9 cellular contexts compared by ENCODE assay signal in the genomic region with DNA sequence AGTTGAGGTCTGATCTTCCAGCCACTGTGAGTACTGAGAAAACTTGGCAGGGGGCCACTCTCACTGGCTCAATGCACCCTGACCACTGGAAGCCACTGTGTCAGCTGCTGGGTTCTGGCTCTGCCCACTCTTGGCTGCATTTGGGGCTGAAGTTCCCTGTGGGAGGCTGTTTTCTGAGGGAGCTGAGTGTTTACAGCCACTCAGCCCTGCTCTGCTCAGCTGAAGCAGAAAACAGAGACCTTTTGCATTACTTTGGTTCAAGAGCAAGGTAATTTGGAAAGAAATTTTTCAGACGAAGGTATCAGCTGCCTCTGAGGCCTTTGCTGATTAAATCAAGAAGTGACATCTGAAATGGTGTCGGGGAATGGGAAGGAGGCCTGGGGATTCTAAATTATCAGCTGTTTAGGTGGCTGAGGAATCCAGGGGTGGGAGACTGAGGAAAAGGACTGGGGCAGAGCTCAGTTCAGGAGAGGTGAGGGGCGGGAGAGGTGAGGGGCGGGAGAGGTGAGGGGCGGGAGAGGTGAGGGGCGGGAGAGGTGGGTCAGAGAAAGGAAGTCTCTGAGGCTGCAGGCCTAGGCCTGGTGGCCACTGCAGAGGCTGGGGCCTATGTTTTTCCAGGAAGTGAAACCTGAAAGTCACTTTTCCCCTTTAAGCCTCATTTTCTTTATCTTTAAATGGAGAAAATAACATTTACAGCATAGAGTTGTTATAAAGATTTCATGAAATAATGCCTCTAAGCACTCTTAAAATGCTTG. TPM values are rescaled to one million over a fixed set of nuclear protein-coding genes. Genes with fewer than 3 reads are reported as not detected.
DNase-seq lines count a peak whose midpoint lies in the region; ATAC-seq and TF ChIP-seq lines count a peak whose summit lies in the region.
"Had no signal": no experiment of that assay in that cellular context is flagged by ENCODE, and none has a peak within 500 bp of the region (broad histone marks: within the 10 kb centered on the region; RNA-seq: fewer than 3 reads in every experiment).

A gene with protein sequence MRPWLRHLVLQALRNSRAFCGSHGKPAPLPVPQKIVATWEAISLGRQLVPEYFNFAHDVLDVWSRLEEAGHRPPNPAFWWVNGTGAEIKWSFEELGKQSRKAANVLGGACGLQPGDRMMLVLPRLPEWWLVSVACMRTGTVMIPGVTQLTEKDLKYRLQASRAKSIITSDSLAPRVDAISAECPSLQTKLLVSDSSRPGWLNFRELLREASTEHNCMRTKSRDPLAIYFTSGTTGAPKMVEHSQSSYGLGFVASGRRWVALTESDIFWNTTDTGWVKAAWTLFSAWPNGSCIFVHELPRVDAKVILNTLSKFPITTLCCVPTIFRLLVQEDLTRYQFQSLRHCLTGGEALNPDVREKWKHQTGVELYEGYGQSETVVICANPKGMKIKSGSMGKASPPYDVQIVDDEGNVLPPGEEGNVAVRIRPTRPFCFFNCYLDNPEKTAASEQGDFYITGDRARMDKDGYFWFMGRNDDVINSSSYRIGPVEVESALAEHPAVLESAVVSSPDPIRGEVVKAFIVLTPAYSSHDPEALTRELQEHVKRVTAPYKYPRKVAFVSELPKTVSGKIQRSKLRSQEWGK (plus strand): TSS at position 137 of the 755 bp plus-strand sequence. CDS start 1,951 bp downstream, outside the sequence.

- ATAC-seq in GM21390 (IDR thresholded peaks at IDR 0.05; ENCODE audit: unreplicated experiment) (peak; percentile 44), GM21737 (IDR thresholded peaks at IDR 0.05; ENCODE audit: unreplicated experiment) (no peak)
- ATAC-seq in CD4-positive, alpha-beta T cell (ENCODE audit: poor library complexity), result no peak
- ATAC-seq: esophagus mucosa had no signal

- peaks cover 13% of the 10 kb centered on the region for H3K27me3 Mint-ChIP-seq in CD4-positive, alpha-beta T cell

- intact Hi-C loops in left ventricle myocardium inferior (cut with micrococcal nuclease), result no loop called here
- intact Hi-C loops in CD4-positive, alpha-beta T cell (cut with DNase I, micrococcal nuclease), result no loop called here

- no peak within 1 kb of the TSS for H3K4me3 Mint-ChIP-seq in CD4-positive, alpha-beta T cell

- H3K4me1 Mint-ChIP-seq in CD4-positive, alpha-beta T cell (ENCODE audit: low read depth), result no peaks in the 10 kb centered on the region

- H3K36me3 ChIP-seq in left ventricle myocardium inferior (no peaks in the 10 kb centered on the region), skeletal muscle tissue (ENCODE audit: control insufficient read depth in 3 of 3, insufficient read depth in 3 of 3, low read length in 3 of 3) (no peaks in the 10 kb centered on the region)

- peak; percentile 79 for DNase-seq in NCI-H1092 treated with DMSO at 0.1 percent for 48 hours (lab: John Stamatoyannopoulos, UW)
- peak; percentile 56 for DNase-seq in left ventricle myocardium inferior
- DNase-seq in activated T-cell treated with anti-CD3 and anti-CD28 coated beads, Interleukin-2, amount 50 U/mL, for 48 hours, result no peak
- no peak for DNase-seq in CD4-positive, alpha-beta T cell
- no peak for DNase-seq in amniotic stem cell (lab: John Stamatoyannopoulos, UW)

- H3K4me1 ChIP-seq in left ventricle myocardium inferior, result no peaks in the 10 kb centered on the region
- peaks cover 0 to 3% (median 0%) of the 10 kb centered on the region in 3 donors for H3K4me1 ChIP-seq in skeletal muscle tissue (ENCODE audit: control insufficient read depth in 3 of 3, insufficient read depth in 3 of 3, low read length in 3 of 3)

- no peak within 1 kb of the TSS for H3K4me3 ChIP-seq in left ventricle myocardium inferior
- peak within 1 kb of the TSS; percentile 45 to 65 (median 56) for H3K4me3 ChIP-seq in skeletal muscle tissue (ENCODE audit: low read length in 3 of 3)

- no peak for TF ChIP-seq CTCF in left ventricle myocardium inferior (IDR thresholded peaks at IDR 0.05; ENCODE audit: borderline replicate concordance)
- no peak for TF ChIP-seq CTCF in CD4-positive, alpha-beta T cell (IDR thresholded peaks at IDR 0.05)

- POLR2A ChIA-PET in CD4-positive, alpha-beta T cell (lab: Charles Lee), result no interaction called here

- H3K27me3 ChIP-seq in left ventricle myocardium inferior (ENCODE audit: low read depth), result peaks cover 2% of the 10 kb centered on the region
- H3K27me3 ChIP-seq in skeletal muscle tissue (ENCODE audit: control insufficient read depth in 3 of 3, insufficient read depth in 3 of 3, low read length in 3 of 3), result no peaks in the 10 kb centered on the region
- H3K27me3 ChIP-seq in CD4-positive, alpha-beta T cell (ENCODE audit: control insufficient read depth, insufficient read depth, low read length), result no peaks in the 10 kb centered on the region

- peak within 1 kb of the TSS; percentile 52 to 79 (median 70) for H3K9ac ChIP-seq in skeletal muscle tissue (ENCODE audit: low read depth in 1 of 3, low read length in 3 of 3)

- CTCF ChIA-PET in CD4-positive, alpha-beta T cell (lab: Charles Lee), result no interaction called here

- H3K9me3 ChIP-seq in left ventricle myocardium inferior (replicated peaks) (no peaks in the 10 kb centered on the region), skeletal muscle tissue (ENCODE audit: control insufficient read depth in 3 of 3, low read length in 3 of 3) (no peaks in the 10 kb centered on the region)
- H3K9me3 ChIP-seq in CD4-positive, alpha-beta T cell (ENCODE audit: control insufficient read depth, low read length), result no peaks in the 10 kb centered on the region

- no peaks in the 10 kb centered on the region for H3K9me3 Mint-ChIP-seq in CD4-positive, alpha-beta T cell

- no peak within 1 kb of the TSS for H3K27ac ChIP-seq in left ventricle myocardium inferior (replicated peaks)
- H3K27ac ChIP-seq in skeletal muscle tissue (ENCODE audit: low read depth, low read length), result no peak within 1 kb of the TSS
- H3K27ac ChIP-seq in CD4-positive, alpha-beta T cell (ENCODE audit: low read depth, low read length), result no peak within 1 kb of the TSS

- H3K27ac Mint-ChIP-seq in CD4-positive, alpha-beta T cell, result no peak within 1 kb of the TSS

- no peaks in the 10 kb centered on the region for H3K36me3 Mint-ChIP-seq in CD4-positive, alpha-beta T cell (ENCODE audit: low read depth)

RNA-seq across cellular contexts. Expression of the gene that starts here (rescaled TPM):
- total RNA-seq in left ventricle myocardium inferior, result 1.6 TPM
- 0.52 TPM for total RNA-seq in skeletal muscle tissue
- not detected for total RNA-seq in CD4-positive, alpha-beta T cell

Comparison
In these comparisons a context has a peak if more than half of its experiments do, and no peak if none do; other contexts are left out.
1. DNase-seq: peak in NCI-H1092 treated with DMSO at 0.1 percent for 48 hours (single experiment) and left ventricle myocardium inferior (single experiment); none in activated T-cell treated with anti-CD3 and anti-CD28 coated beads, Interleukin-2, amount 50 U/mL, for 48 hours (0 of 2), CD4-positive, alpha-beta T cell (0 of 10) and amniotic stem cell (single experiment).